Comparison of ENCODE assay signal across 14 cellular contexts in the genomic region with DNA sequence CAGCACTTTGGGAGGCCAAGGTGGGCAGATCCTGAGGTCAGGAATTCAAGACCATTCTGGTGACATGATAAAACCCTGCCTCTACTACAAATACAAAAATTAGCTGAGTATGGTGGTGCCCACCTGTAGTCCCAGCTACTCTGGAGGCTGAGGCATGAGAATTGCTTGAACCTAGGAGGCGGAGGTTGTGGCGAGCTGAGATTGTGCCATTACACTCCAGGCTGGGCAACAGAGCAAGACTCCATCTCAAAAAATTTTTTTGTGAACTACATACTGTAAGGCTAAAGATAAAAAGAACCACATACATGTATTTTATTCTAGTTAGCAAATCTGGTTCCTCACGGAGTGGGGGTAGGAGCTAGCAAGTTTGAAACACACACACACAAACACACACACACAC. TPM values are rescaled to one million over a fixed set of nuclear protein-coding genes. Genes with fewer than 3 reads are reported as not detected.
DNase-seq lines count a peak whose midpoint lies in the region; ATAC-seq and TF ChIP-seq lines count a peak whose summit lies in the region.
"Had no signal": no experiment of that assay in that cellular context is flagged by ENCODE, and none has a peak within 500 bp of the region (broad histone marks: within the 10 kb centered on the region; RNA-seq: fewer than 3 reads in every experiment).

No MANE protein-coding gene starts in this region.

- H3K27me3 ChIP-seq in PC-3 (ENCODE audit: low read length) (no peaks in the 10 kb centered on the region), neutrophil (no peaks in the 10 kb centered on the region), smooth muscle cell (ENCODE audit: low read depth) (no peaks in the 10 kb centered on the region)
- H3K27me3 ChIP-seq: BE2C had no signal

- no peak for ATAC-seq in PC-3
- no peak for ATAC-seq in GM19467 (IDR thresholded peaks at IDR 0.05; ENCODE audit: unreplicated experiment)
- no peak for ATAC-seq in GM21360 (IDR thresholded peaks at IDR 0.05; ENCODE audit: unreplicated experiment)

- H3K4me3 ChIP-seq in PC-3 (ENCODE audit: low read length): no peak overlapping the region
- no peak overlapping the region for H3K4me3 ChIP-seq in neutrophil (ENCODE audit: low read depth in 1 of 2, low read length in 1 of 2)
- H3K4me3 ChIP-seq in smooth muscle cell: no peak overlapping the region

- POLR2A ChIA-PET in PC-3 (lab: Charles Lee; ENCODE audit: unreplicated experiment): no interaction called here

- H3K9me3 ChIP-seq in PC-3 (ENCODE audit: low read length): peaks cover 11% of the 10 kb centered on the region
- no peaks in the 10 kb centered on the region for H3K9me3 ChIP-seq in neutrophil
- peaks cover 10% of the 10 kb centered on the region for H3K9me3 ChIP-seq in smooth muscle cell (replicated peaks; ENCODE audit: low read depth)
- H3K9me3 ChIP-seq: BE2C had no signal

- H4K20me1 ChIP-seq in PC-3 (ENCODE audit: low read length) (no peaks in the 10 kb centered on the region), smooth muscle cell (ENCODE audit: low read depth) (peaks cover 79% of the 10 kb centered on the region)

- H3K4me1 ChIP-seq in PC-3 (ENCODE audit: insufficient read depth, low read length) (peaks cover 65% of the 10 kb centered on the region), neutrophil (ENCODE audit: control insufficient read depth in 1 of 2, insufficient read depth in 1 of 2, low read depth in 1 of 2, low read length in 1 of 2) (peaks cover 85 to 93% of the 10 kb centered on the region in 2 experiments), smooth muscle cell (ENCODE audit: low read depth) (peaks cover 14% of the 10 kb centered on the region)
- H3K4me1 ChIP-seq: BE2C had no signal

- no peaks in the 10 kb centered on the region for H3K9me2 ChIP-seq in PC-3 (replicated peaks; ENCODE audit: low read length)

- CTCF ChIA-PET in PC-3 (lab: Charles Lee): no interaction called here

- WGBS in smooth muscle cell (ENCODE audit: low lambda C conversion rate): 92% methylated on average over 3 of the region's 3 CpGs

- TF ChIP-seq CTCF in PC-3 (conservative IDR thresholded peaks at IDR 0.05; ENCODE audit: low read depth, low read length): no peak
- no peak for TF ChIP-seq CTCF in neutrophil (IDR thresholded peaks at IDR 0.05)
- TF ChIP-seq CTCF in smooth muscle cell (IDR thresholded peaks at IDR 0.05; ENCODE audit: borderline replicate concordance, insufficient read depth, poor library complexity, severe bottlenecking): no peak

- peak overlapping the region; percentile 88 for H3K27ac ChIP-seq in PC-3 (ENCODE audit: low read length)
- peak overlapping the region; percentile 48 for H3K27ac ChIP-seq in caudate nucleus (ENCODE audit: low read depth, low read length)
- peak overlapping the region; percentile 79 for H3K27ac ChIP-seq in neutrophil
- no peak overlapping the region for H3K27ac ChIP-seq in smooth muscle cell (ENCODE audit: low read depth)

- peaks cover 98% of the 10 kb centered on the region for H3K79me2 ChIP-seq in PC-3 (ENCODE audit: low read length)
- H3K79me2 ChIP-seq in smooth muscle cell (ENCODE audit: low read depth): peaks cover 100% of the 10 kb centered on the region

- DNase-seq in PC-3 (no peak), caudate nucleus (lab: John Stamatoyannopoulos, UW) (no peak), smooth muscle cell (lab: John Stamatoyannopoulos, UW; ENCODE audit: unreplicated experiment) (no peak)
- DNase-seq: ACHN; BE2C; CD4-positive, CD25-positive, alpha-beta regulatory T cell; CD8-positive, alpha-beta memory T cell; COR-L47; DMS79; GDM1; HCEC 1CT had no signal

- H3K36me3 ChIP-seq in PC-3 (ENCODE audit: low read depth, low read length): peaks cover 24% of the 10 kb centered on the region
- no peaks in the 10 kb centered on the region for H3K36me3 ChIP-seq in neutrophil
- H3K36me3 ChIP-seq in smooth muscle cell (ENCODE audit: low read depth): peaks cover 8% of the 10 kb centered on the region
- H3K36me3 ChIP-seq: BE2C had no signal

- BruUV-seq in PC-3 (replicated peaks; lab: Mats Ljungman, UMichigan): no TSS peak

- H2AFZ ChIP-seq in PC-3 (ENCODE audit: low read length) (no peak overlapping the region), smooth muscle cell (ENCODE audit: low read depth) (no peak overlapping the region)

- no peak overlapping the region for H3K9ac ChIP-seq in PC-3 (ENCODE audit: low read length)
- H3K9ac ChIP-seq in smooth muscle cell (ENCODE audit: low read depth): no peak overlapping the region

- H3K4me2 ChIP-seq in PC-3 (ENCODE audit: low read length): no peak overlapping the region
- no peak overlapping the region for H3K4me2 ChIP-seq in smooth muscle cell

- intact Hi-C loops in PC-3 (cut with micrococcal nuclease): no loop called here

- H3F3A ChIP-seq in PC-3 (ENCODE audit: low read length, unreplicated experiment) (peaks cover 9% of the 10 kb centered on the region), smooth muscle cell (ENCODE audit: low read depth) (no peaks in the 10 kb centered on the region)

RNA-seq across cellular contexts. Expression of a gene that starts 45.1 kb away (rescaled TPM):
- total RNA-seq in PC-3 (2014; rRNA removed): 138 and 149 TPM in 2 replicates
- total RNA-seq in smooth muscle cell: 121 and 149 TPM in 2 replicates
- 101 and 111 TPM in 2 replicates for polyA plus RNA-seq in smooth muscle cell
